ENCODE assay signal across 8 cellular contexts in genomic region chr7:155258233-155258575, GRCh38. TPM values are rescaled to one million over a fixed set of nuclear protein-coding genes. Genes with fewer than 3 reads are reported as not detected.
DNase-seq lines count a peak whose midpoint lies in the region; ATAC-seq, FAIRE-seq and TF ChIP-seq lines count a peak whose summit lies in the region.

No MANE protein-coding gene starts in this region.

- no peak overlapping the region for H3K4me2 ChIP-seq in HepG2 (ENCODE audit: low read depth, low read length)

- DNase-seq in HepG2 (ENCODE audit: low spot score) (no peak), cerebellum (ENCODE audit: low spot score) (peak; percentile 14), left lung (no peak), aorta (peak in 1 of 2 donors; percentile 72), AML-193 (lab: John Stamatoyannopoulos, UW) (no peak), HUDEP-2 (lab: John Stamatoyannopoulos, UW; ENCODE audit: unreplicated experiment in 76 of 76) (no peak)

- H4K20me1 ChIP-seq in HepG2 (ENCODE audit: insufficient read depth, low read length), result no peaks in the 10 kb centered on the region

- BruUV-seq in HepG2 (replicated peaks; lab: Mats Ljungman, UMichigan), result no TSS peak

- H3K4me1 ChIP-seq in liver (ENCODE audit: control insufficient read depth in 4 of 4, insufficient read depth in 4 of 4, low read length in 3 of 4) (peaks cover 0 to 25% (median 12%) of the 10 kb centered on the region in 4 donors), HepG2 (ENCODE audit: insufficient read depth, low read length) (no peaks in the 10 kb centered on the region), left lung (no peaks in the 10 kb centered on the region), aorta (ENCODE audit: control insufficient read depth in 1 of 2, insufficient read depth in 2 of 2, low read length in 2 of 2) (no peaks in the 10 kb centered on the region)

- no peaks in the 10 kb centered on the region for H3K79me2 ChIP-seq in HepG2 (ENCODE audit: insufficient read depth, low read length)

- intact Hi-C loops in HepG2 (cut with micrococcal nuclease; ENCODE audit: unreplicated experiment), result no loop called here
- intact Hi-C loops in left lung (cut with DNase I), result no loop called here
- intact Hi-C loops in aorta (cut with DNase I), result loop anchor here in 1 of 2 donors (5.0 kb wide), 1 partner anchor 39 kb away; the partner anchor contains the start of gene INSIG1

- TF ChIP-seq CTCF in liver (IDR thresholded peaks at IDR 0.05; ENCODE audit: low read depth, low read length, missing input control), result no peak
- TF ChIP-seq CTCF in HepG2 (CRISPR knock-in tag; IDR thresholded peaks at IDR 0.05), result no peak
- TF ChIP-seq CTCF in left lung (IDR thresholded peaks at IDR 0.05), result no peak

- H2AFZ ChIP-seq in HepG2 (ENCODE audit: low read length), result no peak overlapping the region

- TF ChIP-seq EP300 in HepG2 (IDR thresholded peaks at IDR 0.05; ENCODE audit: low read depth in 2 of 2, low read length in 2 of 2) (no peak), HepG2 (CRISPR knock-in tag; IDR thresholded peaks at IDR 0.05; ENCODE audit: borderline replicate concordance) (no peak)

- TF ChIP-seq RAD21 in liver (IDR thresholded peaks at IDR 0.05) (no peak), HepG2 (CRISPR knock-in tag; IDR thresholded peaks at IDR 0.05) (no peak)

- FAIRE-seq in HepG2 (lab: Jason Lieb, UNC), result no peak

- POLR2A ChIA-PET in HepG2 (lab: Yijun Ruan, JAX), result no interaction called here

- H3K27ac ChIP-seq in liver (ENCODE audit: low read depth in 1 of 2, low read length in 2 of 2) (peak overlapping the region; percentile 51 to 84), HepG2 (ENCODE audit: extremely low read length, insufficient read depth, low read length) (no peak overlapping the region), left lung (no peak overlapping the region), aorta (ENCODE audit: low read depth in 1 of 2, low read length in 2 of 2) (peak overlapping the region in 1 of 2 donors; percentile 0)

- in situ Hi-C loops in HepG2 (cut with HindIII; ENCODE audit: extremely low pct_ligation_motif_present, low pct_unique_long_range_greater_than_20kb), result no loop called here

- no peak for TF ChIP-seq POLR2A in HepG2 (IDR thresholded peaks at IDR 0.05; ENCODE audit: insufficient read depth in 1 of 2, low read depth in 2 of 2, low read length in 2 of 2)

- H3K9ac ChIP-seq in liver (ENCODE audit: low read depth in 1 of 2, low read length in 2 of 2) (no peak overlapping the region), HepG2 (ENCODE audit: insufficient read depth, low read depth, low read length) (no peak overlapping the region)

- H3K4me3 ChIP-seq in liver (ENCODE audit: low read depth in 1 of 3, low read length in 3 of 3) (no peak overlapping the region), HepG2 (replicated peaks in 1 of 3; ENCODE audit: insufficient read depth in 1 of 3, low read depth in 2 of 3, low read length in 3 of 3) (no peak overlapping the region), left lung (no peak overlapping the region), aorta (ENCODE audit: low read length in 2 of 2) (no peak overlapping the region)

- no peak for ATAC-seq in HepG2
- peak; percentile 51 for ATAC-seq in left lung
- peak; percentile 75 for ATAC-seq in aorta (ENCODE audit: low FRiP score)
- no peak for ATAC-seq in GM21381 (IDR thresholded peaks at IDR 0.05; ENCODE audit: unreplicated experiment)

- CTCF ChIA-PET in HepG2 (lab: Yijun Ruan, JAX; ENCODE audit: low intra/inter-chr PET ratio, low total read pairs), result no interaction called here

- no peaks in the 10 kb centered on the region for H3K36me3 ChIP-seq in liver (ENCODE audit: control insufficient read depth in 4 of 4, insufficient read depth in 3 of 4, low read depth in 1 of 4, low read length in 3 of 4)
- H3K36me3 ChIP-seq in HepG2 (replicated peaks in 1 of 2; ENCODE audit: control insufficient read depth in 1 of 2, insufficient read depth in 2 of 2, low read length in 2 of 2), result no peaks in the 10 kb centered on the region
- H3K36me3 ChIP-seq in left lung, result no peaks in the 10 kb centered on the region
- H3K36me3 ChIP-seq in aorta (ENCODE audit: control insufficient read depth in 1 of 2, insufficient read depth in 2 of 2, low read length in 1 of 2), result no peaks in the 10 kb centered on the region

- H3K27me3 ChIP-seq in liver (ENCODE audit: control insufficient read depth in 4 of 4, insufficient read depth in 4 of 4, low read length in 3 of 4), result no peaks in the 10 kb centered on the region
- H3K27me3 ChIP-seq in HepG2 (ENCODE audit: control insufficient read depth in 1 of 2, insufficient read depth in 2 of 2, low read length in 2 of 2), result peaks cover 1 to 35% of the 10 kb centered on the region in 2 experiments; a peak in 4 of 5 replicates
- peaks cover 0 to 30% of the 10 kb centered on the region in 2 donors for H3K27me3 ChIP-seq in left lung
- no peaks in the 10 kb centered on the region for H3K27me3 ChIP-seq in aorta (ENCODE audit: control insufficient read depth in 1 of 2, insufficient read depth in 2 of 2, low read length in 1 of 2)

- WGBS in liver, result 73% methylated on average over 3 of the region's 3 CpGs
- WGBS in HepG2 (ENCODE audit: low lambda C conversion rate), result 60% methylated on average over 2 of the region's 3 CpGs
- WGBS in aorta, 2 donors, result 29 to 41% methylated on average over 3 of the region's 3 CpGs

- H3K9me3 ChIP-seq in liver (ENCODE audit: control insufficient read depth in 4 of 4, low read length in 3 of 4) (no peaks in the 10 kb centered on the region), HepG2 (ENCODE audit: low read length) (no peaks in the 10 kb centered on the region), left lung (no peaks in the 10 kb centered on the region), aorta (ENCODE audit: control insufficient read depth, low read length) (no peaks in the 10 kb centered on the region)

TF ChIP-seq in liver, 16 proteins besides CTCF, POLR2A, EP300 and RAD21 (continues in another document):
- TF ChIP-seq GABPA (IDR thresholded peaks at IDR 0.05 in 1 of 2, conservative IDR thresholded peaks at IDR 0.05 in 1 of 2) (no peak), MAX (IDR thresholded peaks at IDR 0.05) (no peak), RXRA (IDR thresholded peaks at IDR 0.05) (no peak), NR2F2 (IDR thresholded peaks at IDR 0.05) (no peak), FOXA1 (IDR thresholded peaks at IDR 0.05) (no peak), EGR1 (IDR thresholded peaks at IDR 0.05; ENCODE audit: low read depth in 2 of 2) (no peak), FOXA2 (IDR thresholded peaks at IDR 0.05) (no peak), HNF4A (conservative IDR thresholded peaks at IDR 0.05) (no peak)

TF ChIP-seq in HepG2, 621 proteins besides CTCF, POLR2A, EP300 and RAD21:
- no peak for TF ChIP-seq ZNF790 (CRISPR knock-in tag; IDR thresholded peaks at IDR 0.05; ENCODE audit: borderline replicate concordance)
- no peak for TF ChIP-seq ZMYM2 (CRISPR knock-in tag; IDR thresholded peaks at IDR 0.05)
- TF ChIP-seq TCF12 (IDR thresholded peaks at IDR 0.05), result no peak
- TF ChIP-seq TCF12 (CRISPR knock-in tag; IDR thresholded peaks at IDR 0.05), result no peak
TF ChIP-seq in HepG2: peak in this region for 0.

RNA-seq across cellular contexts. Expression of gene INSIG1, which starts 39.5 kb away (rescaled TPM):
- 100 to 1,000 TPM; 118 to 204 TPM for total RNA-seq in liver
- polyA plus RNA-seq in liver, result 100 to 1,000 TPM; 182 to 219 TPM
- total RNA-seq in HepG2 (2016; rRNA removed; fragmentation: Illumina TruSeq; extraction: Trizol), result 0.11 and 0.20 TPM in 2 replicates
- 0.26 TPM in 1 of 2 replicates, not detected in the other for total RNA-seq in HepG2 (2016; cell fraction: cytosol; rRNA removed; fragmentation: Illumina TruSeq; extraction: Trizol; ENCODE audit: low read depth)
- 0.09 and 0.13 TPM in 2 replicates for total RNA-seq in HepG2 (2016; cell fraction: insoluble cytoplasmic fraction; rRNA removed; fragmentation: Illumina TruSeq; extraction: Trizol)
- total RNA-seq in HepG2 (2016; cell fraction: membrane; rRNA removed; fragmentation: Illumina TruSeq; extraction: Trizol), result 0.09 and 0.48 TPM in 2 replicates
- total RNA-seq in HepG2 (2016; cell fraction: nucleus; rRNA removed; fragmentation: Illumina TruSeq; extraction: Trizol), result not detected in 2 replicates
- 0.07 and 0.16 TPM in 2 replicates for polyA plus RNA-seq in HepG2 (2011; rRNA removed)
- 0.10 and 0.17 TPM in 2 replicates for polyA plus RNA-seq in HepG2 (2011; cell fraction: cytosol; rRNA removed)
- polyA plus RNA-seq in HepG2 (2011; cell fraction: nucleus; rRNA removed), result 0.10 and 0.23 TPM in 2 replicates
- 0.08 and 0.17 TPM in 2 replicates for polyA plus RNA-seq in HepG2 (2012)
- polyA plus RNA-seq in HepG2 (2016; cell fraction: cytosol; fragmentation: Illumina TruSeq; extraction: Trizol; ENCODE audit: low read depth), result 0.03 TPM in 1 of 2 replicates, not detected in the other
- 0.10 TPM in 1 of 2 replicates, not detected in the other for polyA plus RNA-seq in HepG2 (2016; cell fraction: insoluble cytoplasmic fraction; fragmentation: Illumina TruSeq; extraction: Trizol; ENCODE audit: low read depth)
- polyA plus RNA-seq in HepG2 (2016; cell fraction: membrane; fragmentation: Illumina TruSeq; extraction: Trizol; ENCODE audit: low read depth), result 0.13 TPM in 1 of 2 replicates, not detected in the other
- 0.25 TPM in 1 of 2 replicates, not detected in the other for polyA plus RNA-seq in HepG2 (2016; cell fraction: nucleus; fragmentation: Illumina TruSeq; extraction: Trizol; ENCODE audit: insufficient read depth, low read depth)
- 0.60 and 64.4 TPM in 2 replicates for polyA minus RNA-seq in HepG2 (2011; rRNA and poly(A)+ RNA removed; ENCODE audit: low replicate concordance)
- 0.30 and 0.35 TPM in 2 replicates for polyA minus RNA-seq in HepG2 (2011; cell fraction: cytosol; rRNA and poly(A)+ RNA removed)
- 0.25 and 0.52 TPM in 2 replicates for polyA minus RNA-seq in HepG2 (2011; cell fraction: nucleus; rRNA and poly(A)+ RNA removed)
- 42.6 TPM for total RNA-seq in cerebellum
- 100 to 1,000 TPM in 1 of 2 donors, 10 to 100 TPM in 1; 64.9 to 170 TPM for total RNA-seq in left lung
- total RNA-seq in aorta, result 10 to 100 TPM; 37.7 to 48.3 TPM
- 10 to 100 TPM; 14.1 to 14.5 TPM for polyA plus RNA-seq in aorta

Comparison
In these comparisons a context has a peak if more than half of its experiments do, and no peak if none do; other contexts are left out.
1. H3K27ac ChIP-seq: peak in liver (2 of 2); none in HepG2 (single experiment) and left lung (0 of 2).
2. RNA of gene INSIG1, which starts 39.5 kb away (total RNA-seq): 118 to 204 TPM in liver, 64.9 to 170 TPM in left lung, 37.7 to 48.3 TPM in aorta and 42.6 TPM in cerebellum (single experiment); 0.09 to 0.48 TPM in HepG2; every median in the first group is over 10 times any median in the second.
3. ATAC-seq: peak in left lung (single experiment) and aorta (single experiment); none in HepG2 (single experiment) and GM21381 (single experiment).